17 cellular contexts compared by ENCODE assay signal in the genomic region with DNA sequence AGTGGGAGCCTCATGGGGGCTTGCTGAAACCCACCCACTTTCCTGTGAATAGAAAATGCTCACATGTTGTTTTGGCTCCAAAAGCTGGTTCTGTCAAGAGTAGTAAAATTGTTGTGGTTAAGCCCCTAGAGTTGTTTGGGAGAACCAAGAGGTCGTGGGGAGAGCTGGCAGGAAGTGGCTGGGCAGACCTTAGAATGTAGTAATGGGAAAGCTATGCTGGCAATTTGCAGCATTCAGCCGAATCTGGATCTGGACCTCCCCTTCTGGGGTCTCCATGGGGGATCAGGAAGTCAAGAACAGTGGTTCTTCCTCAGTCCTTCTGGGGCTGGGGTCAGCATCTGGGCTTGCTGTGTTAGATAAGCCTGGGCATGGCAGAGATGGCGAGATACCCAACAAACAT.
DNase-seq lines count a peak whose midpoint lies in the region; ATAC-seq and TF ChIP-seq lines count a peak whose summit lies in the region.
"Had no signal": no experiment of that assay in that cellular context is flagged by ENCODE, and none has a peak within 500 bp of the region (broad histone marks: within the 10 kb centered on the region; RNA-seq: fewer than 3 reads in every experiment).

No MANE protein-coding gene starts in this region.

- peak overlapping the region; percentile 94 for H3K23ac ChIP-seq in IMR-90 (ENCODE audit: low read depth, low read length)

- in situ Hi-C loops in IMR-90 (cut with MboI; ENCODE audit: low sequenced_read_pairs), result no loop called here
- in situ Hi-C loops in brain microvascular endothelial cell (cut with HindIII; ENCODE audit: low pct_ligation_motif_present, low sequenced_read_pairs), result no loop called here

- no TSS peak for BruUV-seq in IMR-90 (replicated peaks; lab: Mats Ljungman, UMichigan)

- H3K56ac ChIP-seq in IMR-90 (ENCODE audit: extremely low read depth, insufficient read depth, low read length), result peak overlapping the region; percentile 58; the same call in 1 of the 2 replicates

- H4K20me1 ChIP-seq in IMR-90 (ENCODE audit: insufficient read depth, low read length), result no peaks in the 10 kb centered on the region

- peak overlapping the region; percentile 98 for H4K5ac ChIP-seq in IMR-90 (ENCODE audit: low read depth, low read length)

- no peaks in the 10 kb centered on the region for H3K27me3 ChIP-seq in IMR-90 (ENCODE audit: control insufficient read depth, insufficient read depth, low read length)
- no peaks in the 10 kb centered on the region for H3K27me3 ChIP-seq in brain microvascular endothelial cell (replicated peaks)

- peak overlapping the region; percentile 99 for H2BK120ac ChIP-seq in IMR-90 (ENCODE audit: low read depth, low read length)

- TF ChIP-seq POLR2A in IMR-90 (IDR thresholded peaks at IDR 0.05; ENCODE audit: low read depth, low read length), result no peak

- peak overlapping the region; percentile 27; the same call in 1 of the 2 replicates for H3K9ac ChIP-seq in IMR-90 (ENCODE audit: low read depth, low read length)

- peak overlapping the region; percentile 99; the same call in 2 of the 3 replicates for H2BK15ac ChIP-seq in IMR-90 (ENCODE audit: low read depth, low read length)

- H2BK20ac ChIP-seq in IMR-90 (ENCODE audit: low read depth, low read length), result peak overlapping the region; percentile 100

- H3K4me3 ChIP-seq in IMR-90 (ENCODE audit: insufficient read depth, low read depth, low read length), result no peak overlapping the region
- H3K4me3 ChIP-seq in brain microvascular endothelial cell (ENCODE audit: low read depth, low read length), result no peak overlapping the region
- H3K4me3 ChIP-seq: dorsolateral prefrontal cortex, lung had no signal

- no peak overlapping the region for H3K27ac Mint-ChIP-seq in immature natural killer cell
- H3K27ac Mint-ChIP-seq: activated CD4-positive, alpha-beta T cell treated with anti-CD3 and anti-CD28 coated beads, Interleukin-2, amount 10 ng/mL, durations not matched to agents 24 days and 14 days; brain had no signal

- no peaks in the 10 kb centered on the region for H3K36me3 Mint-ChIP-seq in immature natural killer cell
- H3K36me3 Mint-ChIP-seq: brain had no signal

- peak overlapping the region; percentile 44 for H3K4me2 ChIP-seq in IMR-90 (ENCODE audit: low read depth, low read length)

- H2BK5ac ChIP-seq in IMR-90 (ENCODE audit: low read depth, low read length, poor library complexity, severe bottlenecking), result peak overlapping the region; percentile 91

- intact Hi-C loops in IMR-90 (cut with micrococcal nuclease), result no loop called here

- H3K9me3 Mint-ChIP-seq in immature natural killer cell, result peaks cover 0 to 4% (median under 1%) of the 10 kb centered on the region in 6 donors
- H3K9me3 Mint-ChIP-seq: activated CD4-positive, alpha-beta T cell treated with anti-CD3 and anti-CD28 coated beads, Interleukin-2, amount 10 ng/mL, durations not matched to agents 24 days and 14 days had no signal

- peaks cover 8% of the 10 kb centered on the region for H3K9me3 ChIP-seq in IMR-90 (ENCODE audit: control insufficient read depth, insufficient read depth, low read length)

- WGBS in IMR-90 (ENCODE audit: extremely low coverage in 2 of 2, insufficient read length in 1 of 2), 2 experiments, result 43% methylated on average over 2 of the region's 3 CpGs; no CpG with 5 or more reads in 1 of the 2 experiments

- H4K91ac ChIP-seq in IMR-90 (ENCODE audit: insufficient read depth, low read depth, low read length), result peak overlapping the region; percentile 98

- peak overlapping the region; percentile 99 for H3K4ac ChIP-seq in IMR-90 (ENCODE audit: low read depth, low read length)

- POLR2A ChIA-PET in IMR-90 (lab: Charles Lee; ENCODE audit: unreplicated experiment), result interaction anchor here (0.6 kb wide), 1 partner anchor 151 kb away, joined by 4 read pairs; the partner anchor contains the start of gene TBX3

- no peak for TF ChIP-seq RAD21 in IMR-90 (IDR thresholded peaks at IDR 0.05; ENCODE audit: low read length)

- peaks cover 0 to 4% (median 2%) of the 10 kb centered on the region in 3 donors for H3K27me3 Mint-ChIP-seq in immature natural killer cell (ENCODE audit: low read depth in 3 of 3)
- H3K27me3 Mint-ChIP-seq: activated CD4-positive, alpha-beta T cell treated with anti-CD3 and anti-CD28 coated beads, Interleukin-2, amount 10 ng/mL, durations not matched to agents 24 days and 14 days had no signal

- 0 out of 2 replicates have a peak, but pooled peaks cover 3% of the 10 kb centered on the region for H3K9me1 ChIP-seq in IMR-90 (ENCODE audit: insufficient read depth, low read length)

- DNase-seq in AG20443 (ENCODE audit: low spot score), result peak; percentile 51
- peak; percentile 46 for DNase-seq in IMR-90
- peak; percentile 6 for DNase-seq in brain microvascular endothelial cell
- peak; percentile 13 for DNase-seq in kidney tubule cell (ENCODE audit: low spot score)
- no peak for DNase-seq in D341Med (ENCODE audit: low spot score)
- DNase-seq in effector CD8-positive, alpha-beta T cell (lab: John Stamatoyannopoulos, UW), result no peak
- no peak for DNase-seq in immature natural killer cell
- DNase-seq: activated CD4-positive, alpha-beta T cell treated with anti-CD3 and anti-CD28 coated beads, Interleukin-2, amount 10 ng/mL, durations not matched to agents 24 days and 14 days; activated naive CD4-positive, alpha-beta T cell treated with Interleukin-2 at 50 U/mL for 16 hours; COR-L47; dorsolateral prefrontal cortex; GF-D8; NCI-H1694; NCI-H446 had no signal

- TF ChIP-seq CTCF in IMR-90 (conservative IDR thresholded peaks at IDR 0.05; ENCODE audit: low read depth, low read length) (no peak), brain microvascular endothelial cell (IDR thresholded peaks at IDR 0.05; ENCODE audit: low read depth, low read length, missing control alignments) (no peak)

- H3K14ac ChIP-seq in IMR-90 (replicated peaks; ENCODE audit: low read depth, low read length), result peak overlapping the region; percentile 92

- peak; percentile 88 for ATAC-seq in IMR-90 (ENCODE audit: low read depth)
- no peak for ATAC-seq in GM19395 (IDR thresholded peaks at IDR 0.05; ENCODE audit: unreplicated experiment)

- dilution Hi-C loops in IMR-90 (cut with HindIII; ENCODE audit: low sequenced_read_pairs, unreplicated experiment), result no loop called here

- CTCF ChIA-PET in IMR-90 (lab: Yijun Ruan, JAX), result interaction anchor here (0.6 to 1.1 kb wide), 2 partner anchors 12 to 848 kb away, joined by 4 to 5 read pairs; no protein-coding TSS in a partner anchor

- H3K36me3 ChIP-seq in IMR-90 (ENCODE audit: control insufficient read depth, insufficient read depth, low read length), result no peaks in the 10 kb centered on the region
- no peaks in the 10 kb centered on the region for H3K36me3 ChIP-seq in brain microvascular endothelial cell (replicated peaks)

- H2AK9ac ChIP-seq in IMR-90 (replicated peaks; ENCODE audit: low read depth, low read length, poor library complexity), result peak overlapping the region; percentile 29

- peak overlapping the region; percentile 74 for H3K27ac ChIP-seq in IMR-90 (ENCODE audit: insufficient read depth, low read length)
- peak overlapping the region; percentile 21 for H3K27ac ChIP-seq in brain microvascular endothelial cell
- H3K27ac ChIP-seq: dorsolateral prefrontal cortex had no signal

- peak overlapping the region; percentile 95 for H3K18ac ChIP-seq in IMR-90 (ENCODE audit: low read depth, low read length)

- no peaks in the 10 kb centered on the region for H3K79me1 ChIP-seq in IMR-90 (ENCODE audit: low read depth in 1 of 2, low read length in 2 of 2)

- peaks cover 14% of the 10 kb centered on the region for H3K4me1 ChIP-seq in IMR-90 (ENCODE audit: control insufficient read depth, insufficient read depth, low read length)

- H2AK5ac ChIP-seq in IMR-90 (ENCODE audit: low read depth, low read length), result peak overlapping the region; percentile 94

- H2AFZ ChIP-seq in IMR-90 (replicated peaks; ENCODE audit: low read length, poor library complexity), result peak overlapping the region; percentile 71

- no peaks in the 10 kb centered on the region for H3K4me1 Mint-ChIP-seq in immature natural killer cell
- H3K4me1 Mint-ChIP-seq: activated CD4-positive, alpha-beta T cell treated with anti-CD3 and anti-CD28 coated beads, Interleukin-2, amount 10 ng/mL, durations not matched to agents 24 days and 14 days; brain had no signal

- H4K8ac ChIP-seq in IMR-90 (ENCODE audit: low read depth in 2 of 2, low read length in 2 of 2), result peak overlapping the region; percentile 90 to 92

- H3K4me3 Mint-ChIP-seq in immature natural killer cell, result no peak overlapping the region
- H3K4me3 Mint-ChIP-seq: activated CD4-positive, alpha-beta T cell treated with anti-CD3 and anti-CD28 coated beads, Interleukin-2, amount 10 ng/mL, durations not matched to agents 24 days and 14 days; brain had no signal

TF ChIP-seq in IMR-90, 13 proteins besides CTCF, POLR2A, EP300 and RAD21:
- TF ChIP-seq MXI1 (IDR thresholded peaks at IDR 0.05; ENCODE audit: borderline replicate concordance, low read depth, low read length) (no peak), CEBPB (IDR thresholded peaks at IDR 0.05; ENCODE audit: low read depth, low read length) (no peak), MAFK (IDR thresholded peaks at IDR 0.05; ENCODE audit: low read depth, low read length) (no peak), BHLHE40 (IDR thresholded peaks at IDR 0.05; ENCODE audit: low read depth, low read length) (no peak), MAZ (IDR thresholded peaks at IDR 0.05; ENCODE audit: borderline replicate concordance, low read depth, low read length) (no peak), NFE2L2 (IDR thresholded peaks at IDR 0.05; ENCODE audit: low read depth, low read length) (no peak), FOS (IDR thresholded peaks at IDR 0.05; ENCODE audit: low read depth, low read length) (no peak), USF2 (IDR thresholded peaks at IDR 0.05; ENCODE audit: low read depth, low read length) (no peak), SMC3 (IDR thresholded peaks at IDR 0.05; ENCODE audit: low read depth, low read length) (no peak), RCOR1 (IDR thresholded peaks at IDR 0.05; ENCODE audit: insufficient replicate concordance, low read length) (no peak), CHD1 (IDR thresholded peaks at IDR 0.05; ENCODE audit: low read depth, low read length) (no peak), RFX5 (IDR thresholded peaks at IDR 0.05; ENCODE audit: low read depth, low read length) (no peak)

Comparison
In these comparisons a context has a peak if more than half of its experiments do, and no peak if none do; other contexts are left out.
1. DNase-seq: peak in AG20443 (single experiment), IMR-90 (single experiment), brain microvascular endothelial cell (single experiment) and kidney tubule cell (single experiment); none in D341Med (single experiment), effector CD8-positive, alpha-beta T cell (single experiment) and immature natural killer cell (0 of 3).